ENCODE assay signal across 1 cellular context in genomic region chr1:53688703-53689102, GRCh38.
TF ChIP-seq lines count a peak whose summit lies in the region.

No MANE protein-coding gene starts in this region.

TF ChIP-seq in IMR-90, 13 proteins besides CTCF, POLR2A, EP300 and RAD21:
- no peak for TF ChIP-seq MAFK (IDR thresholded peaks at IDR 0.05; ENCODE audit: low read depth, low read length)
- no peak for TF ChIP-seq BHLHE40 (IDR thresholded peaks at IDR 0.05; ENCODE audit: low read depth, low read length)
- TF ChIP-seq NFE2L2 (IDR thresholded peaks at IDR 0.05; ENCODE audit: low read depth, low read length), result no peak
- no peak for TF ChIP-seq SMC3 (IDR thresholded peaks at IDR 0.05; ENCODE audit: low read depth, low read length)
- TF ChIP-seq MXI1 (IDR thresholded peaks at IDR 0.05; ENCODE audit: borderline replicate concordance, low read depth, low read length), result no peak
- TF ChIP-seq RFX5 (IDR thresholded peaks at IDR 0.05; ENCODE audit: low read depth, low read length), result no peak
- no peak for TF ChIP-seq MAZ (IDR thresholded peaks at IDR 0.05; ENCODE audit: borderline replicate concordance, low read depth, low read length)
- no peak for TF ChIP-seq FOS (IDR thresholded peaks at IDR 0.05; ENCODE audit: low read depth, low read length)
- TF ChIP-seq ELK1 (IDR thresholded peaks at IDR 0.05; ENCODE audit: borderline replicate concordance, low read depth, low read length), result no peak
- TF ChIP-seq CHD1 (IDR thresholded peaks at IDR 0.05; ENCODE audit: low read depth, low read length), result no peak
- no peak for TF ChIP-seq CEBPB (IDR thresholded peaks at IDR 0.05; ENCODE audit: low read depth, low read length)
- no peak for TF ChIP-seq USF2 (IDR thresholded peaks at IDR 0.05; ENCODE audit: low read depth, low read length)
- TF ChIP-seq RCOR1 (IDR thresholded peaks at IDR 0.05; ENCODE audit: insufficient replicate concordance, low read length), result no peak
